3 cellular contexts compared by ENCODE assay signal in the genomic region with DNA sequence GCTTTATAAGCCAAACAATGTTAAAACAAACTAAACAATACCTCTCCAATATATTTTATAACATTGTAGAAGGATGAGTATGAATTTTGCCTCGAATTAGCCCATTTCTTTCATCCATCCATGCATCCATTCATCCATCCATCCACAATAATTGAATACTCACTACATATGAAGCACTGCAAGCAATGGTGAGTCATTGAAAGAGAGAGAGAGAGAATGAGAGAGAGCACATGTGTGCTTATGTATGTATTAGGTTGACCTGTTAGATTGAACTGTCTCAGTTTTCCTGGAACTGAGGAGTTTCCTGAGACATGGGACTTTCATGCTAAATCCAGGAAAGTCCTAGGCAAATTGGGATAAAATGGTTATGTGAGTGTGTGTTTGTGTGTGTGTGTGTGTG.
TF ChIP-seq lines count a peak whose summit lies in the region.

No MANE protein-coding gene starts in this region.

TF ChIP-seq in IMR-90, 13 proteins besides CTCF, POLR2A, EP300 and RAD21 (continued from another document):
- TF ChIP-seq FOS (IDR thresholded peaks at IDR 0.05; ENCODE audit: low read depth, low read length), result 0 out of 2 replicates have a peak, but pooled peaks have one; percentile 3
TF ChIP-seq in IMR-90: peak in this region for 1.

TF ChIP-seq in endothelial cell of umbilical vein, 7 proteins besides CTCF, POLR2A, EP300 and RAD21 (continued from another document):
- TF ChIP-seq EZH2 (IDR thresholded peaks at IDR 0.05; ENCODE audit: borderline replicate concordance, low read depth, low read length, severe bottlenecking) (no peak), GATA2 (IDR thresholded peaks at IDR 0.05; ENCODE audit: insufficient read depth, insufficient read length, low read depth, low read length) (no peak), FOS (IDR thresholded peaks at IDR 0.05; ENCODE audit: borderline replicate concordance, insufficient read depth, low read length) (peak; percentile 51), MYC (IDR thresholded peaks at IDR 0.05; ENCODE audit: low read depth, low read length) (no peak)

TF ChIP-seq in WTC11, 78 proteins besides CTCF, POLR2A, EP300 and RAD21 (continued from another document):
- TF ChIP-seq ELF4 (CRISPR knock-in tag; IDR thresholded peaks at IDR 0.05; ENCODE audit: low read depth), result no peak
- no peak for TF ChIP-seq ZNF263 (CRISPR knock-in tag; IDR thresholded peaks at IDR 0.05; ENCODE audit: low read depth)
- no peak for TF ChIP-seq NFYB (CRISPR knock-in tag; conservative IDR thresholded peaks at IDR 0.05; ENCODE audit: low read depth)
- no peak for TF ChIP-seq IRF2 (CRISPR knock-in tag; IDR thresholded peaks at IDR 0.05; ENCODE audit: borderline replicate concordance, low read depth)
- TF ChIP-seq, protein P1, sequence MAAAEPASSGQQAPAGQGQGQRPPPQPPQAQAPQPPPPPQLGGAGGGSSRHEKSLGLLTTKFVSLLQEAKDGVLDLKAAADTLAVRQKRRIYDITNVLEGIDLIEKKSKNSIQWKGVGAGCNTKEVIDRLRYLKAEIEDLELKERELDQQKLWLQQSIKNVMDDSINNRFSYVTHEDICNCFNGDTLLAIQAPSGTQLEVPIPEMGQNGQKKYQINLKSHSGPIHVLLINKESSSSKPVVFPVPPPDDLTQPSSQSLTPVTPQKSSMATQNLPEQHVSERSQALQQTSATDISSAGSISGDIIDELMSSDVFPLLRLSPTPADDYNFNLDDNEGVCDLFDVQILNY (CRISPR knock-in tag; IDR thresholded peaks at IDR 0.05), result no peak
- TF ChIP-seq NR2C2 (CRISPR knock-in tag; IDR thresholded peaks at IDR 0.05), result no peak
- TF ChIP-seq TEAD4 (CRISPR knock-in tag; IDR thresholded peaks at IDR 0.05), result no peak
- TF ChIP-seq, protein P2, sequence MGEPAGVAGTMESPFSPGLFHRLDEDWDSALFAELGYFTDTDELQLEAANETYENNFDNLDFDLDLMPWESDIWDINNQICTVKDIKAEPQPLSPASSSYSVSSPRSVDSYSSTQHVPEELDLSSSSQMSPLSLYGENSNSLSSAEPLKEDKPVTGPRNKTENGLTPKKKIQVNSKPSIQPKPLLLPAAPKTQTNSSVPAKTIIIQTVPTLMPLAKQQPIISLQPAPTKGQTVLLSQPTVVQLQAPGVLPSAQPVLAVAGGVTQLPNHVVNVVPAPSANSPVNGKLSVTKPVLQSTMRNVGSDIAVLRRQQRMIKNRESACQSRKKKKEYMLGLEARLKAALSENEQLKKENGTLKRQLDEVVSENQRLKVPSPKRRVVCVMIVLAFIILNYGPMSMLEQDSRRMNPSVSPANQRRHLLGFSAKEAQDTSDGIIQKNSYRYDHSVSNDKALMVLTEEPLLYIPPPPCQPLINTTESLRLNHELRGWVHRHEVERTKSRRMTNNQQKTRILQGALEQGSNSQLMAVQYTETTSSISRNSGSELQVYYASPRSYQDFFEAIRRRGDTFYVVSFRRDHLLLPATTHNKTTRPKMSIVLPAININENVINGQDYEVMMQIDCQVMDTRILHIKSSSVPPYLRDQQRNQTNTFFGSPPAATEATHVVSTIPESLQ (CRISPR knock-in tag; IDR thresholded peaks at IDR 0.05), result no peak
- no peak for TF ChIP-seq SMAD3 (CRISPR knock-in tag; IDR thresholded peaks at IDR 0.05; ENCODE audit: borderline replicate concordance)
- no peak for TF ChIP-seq ZNF423 (CRISPR knock-in tag; IDR thresholded peaks at IDR 0.05)
